13 cellular contexts compared by ENCODE assay signal in the genomic region with DNA sequence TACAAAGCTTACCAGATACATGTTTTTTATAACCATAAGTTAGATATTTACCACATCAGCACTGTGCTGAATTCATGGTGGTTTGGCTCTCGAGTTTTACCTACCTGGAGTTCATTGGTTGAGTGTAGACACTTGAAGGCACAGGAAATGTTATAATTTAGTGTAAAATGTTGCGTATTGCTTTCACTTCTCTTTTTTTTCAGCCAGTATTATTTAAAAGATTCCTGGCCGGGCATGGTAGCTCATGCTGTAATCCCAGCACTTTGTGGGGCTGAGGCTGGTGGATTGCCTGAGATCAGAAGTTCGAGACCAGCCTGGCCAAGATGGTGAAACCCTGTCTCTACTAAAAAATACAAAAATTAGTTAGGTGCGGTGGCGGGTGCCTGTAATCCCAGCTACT. TPM values are rescaled to one million over a fixed set of nuclear protein-coding genes. Genes with fewer than 3 reads are reported as not detected.
DNase-seq lines count a peak whose midpoint lies in the region; ATAC-seq, FAIRE-seq and TF ChIP-seq lines count a peak whose summit lies in the region.
"Had no signal": no experiment of that assay in that cellular context is flagged by ENCODE, and none has a peak within 500 bp of the region (broad histone marks: within the 10 kb centered on the region; RNA-seq: fewer than 3 reads in every experiment).

No MANE protein-coding gene starts in this region.

- H3K9me3 ChIP-seq in aorta (ENCODE audit: control insufficient read depth, low read length), result no peaks in the 10 kb centered on the region

- peaks cover 6 to 12% of the 10 kb centered on the region in 2 donors for H3K36me3 ChIP-seq in aorta (ENCODE audit: control insufficient read depth in 1 of 2, insufficient read depth in 2 of 2, low read length in 1 of 2)

- intact Hi-C loops in aorta (cut with DNase I), result no loop called here

- DNase-seq in GM12891 (ENCODE audit: insufficient read length, low spot score) (peak; percentile 16), NOMO-1 treated with dmso at 0.1 percent for 144 hours (lab: John Stamatoyannopoulos, UW; ENCODE audit: unreplicated experiment) (peak; percentile 91), mesenteric fat pad (ENCODE audit: low spot score) (no peak), 8988T (no peak), aorta (no peak), caudate nucleus (lab: John Stamatoyannopoulos, UW) (no peak)
- DNase-seq in naive thymus-derived CD8-positive, alpha-beta T cell, result peak in 3 of 10 donors; percentile 9 to 52 (median 52)
- DNase-seq: NCI-H774, retina had no signal

- H3K27me3 ChIP-seq in aorta (ENCODE audit: control insufficient read depth in 1 of 2, insufficient read depth in 2 of 2, low read length in 1 of 2), result no peaks in the 10 kb centered on the region

- FAIRE-seq in GM12891 (lab: Jason Lieb, UNC), result no peak

- peak overlapping the region; percentile 3 to 90 (median 72) for H3K27ac Mint-ChIP-seq in naive thymus-derived CD8-positive, alpha-beta T cell
- H3K27ac Mint-ChIP-seq: activated naive CD4-positive, alpha-beta T cell treated with anti-CD3 and anti-CD28 coated beads, Interleukin-2, amount 50 U/mL, for 24 hours; mesothelial cell of epicardium had no signal

- H3K27me3 Mint-ChIP-seq in naive thymus-derived CD8-positive, alpha-beta T cell, result no peaks in the 10 kb centered on the region
- H3K27me3 Mint-ChIP-seq: activated naive CD4-positive, alpha-beta T cell treated with anti-CD3 and anti-CD28 coated beads, Interleukin-2, amount 50 U/mL, for 24 hours had no signal

- 92 to 95% methylated on average over 6 of the region's 6 CpGs for WGBS in aorta, 2 donors

- H3K4me3 ChIP-seq in aorta (ENCODE audit: low read length in 2 of 2), result no peak overlapping the region

- H3K27ac ChIP-seq in aorta (ENCODE audit: low read depth in 1 of 2, low read length in 2 of 2) (no peak overlapping the region), caudate nucleus (ENCODE audit: low read depth, low read length) (no peak overlapping the region)

- POLR2A ChIA-PET in naive thymus-derived CD8-positive, alpha-beta T cell (lab: Charles Lee), result interaction anchor here (0.6 to 0.8 kb wide), 2 partner anchors 8 to 93 kb away, joined by 3 read pairs; no protein-coding TSS in a partner anchor

- peaks cover 0 to 81% (median 8%) of the 10 kb centered on the region in 3 donors for H3K36me3 Mint-ChIP-seq in naive thymus-derived CD8-positive, alpha-beta T cell

- H3K4me1 ChIP-seq in aorta (ENCODE audit: control insufficient read depth in 1 of 2, insufficient read depth in 2 of 2, low read length in 2 of 2), result no peaks in the 10 kb centered on the region

- H3K4me1 Mint-ChIP-seq in naive thymus-derived CD8-positive, alpha-beta T cell, result peaks cover 2 to 22% (median 19%) of the 10 kb centered on the region in 4 donors
- H3K4me1 Mint-ChIP-seq: mesothelial cell of epicardium had no signal

- H3K4me3 Mint-ChIP-seq in naive thymus-derived CD8-positive, alpha-beta T cell, result peak overlapping the region in 1 of 10 donors; percentile 26
- H3K4me3 Mint-ChIP-seq: activated naive CD4-positive, alpha-beta T cell treated with anti-CD3 and anti-CD28 coated beads, Interleukin-2, amount 50 U/mL, for 24 hours; mesothelial cell of epicardium had no signal

- TF ChIP-seq POLR2A in GM12891 (IDR thresholded peaks at IDR 0.05; ENCODE audit: low read depth, low read length), result no peak

- ATAC-seq in GM21825 (IDR thresholded peaks at IDR 0.05; ENCODE audit: unreplicated experiment) (peak; percentile 68), aorta (ENCODE audit: low FRiP score) (no peak)
- ATAC-seq in naive thymus-derived CD8-positive, alpha-beta T cell, result peak; percentile 69 to 95
- ATAC-seq: esophagus mucosa had no signal

- no peaks in the 10 kb centered on the region for H3K9me3 Mint-ChIP-seq in naive thymus-derived CD8-positive, alpha-beta T cell
- H3K9me3 Mint-ChIP-seq: activated naive CD4-positive, alpha-beta T cell treated with anti-CD3 and anti-CD28 coated beads, Interleukin-2, amount 50 U/mL, for 24 hours; mesothelial cell of epicardium had no signal

TF ChIP-seq in GM12891, 5 proteins besides CTCF, POLR2A, EP300 and RAD21:
- TF ChIP-seq POU2F2 (IDR thresholded peaks at IDR 0.05; ENCODE audit: low read depth, low read length), result no peak
- TF ChIP-seq TAF1 (IDR thresholded peaks at IDR 0.05; ENCODE audit: low read depth, low read length), result no peak
- TF ChIP-seq SPI1 (IDR thresholded peaks at IDR 0.05; ENCODE audit: low read depth, low read length), result peak; percentile 96

RNA-seq across cellular contexts. Expression of a gene that starts 53.0 kb away (rescaled TPM):
- polyA plus RNA-seq in GM12891 (2012; ENCODE audit: low read depth, missing spikeins), result 101 TPM
- 100 to 1,000 TPM; 345 to 354 TPM for total RNA-seq in naive thymus-derived CD8-positive, alpha-beta T cell
- polyA plus RNA-seq in naive thymus-derived CD8-positive, alpha-beta T cell, result 10 to 100 TPM; 16.8 to 70.7 (median 31.1) TPM
- total RNA-seq in mesenteric fat pad, result 60.2 TPM
- total RNA-seq in aorta, result 10 to 100 TPM; 53.8 to 77.6 TPM
- 10 to 100 TPM; 29.3 to 53.6 TPM for polyA plus RNA-seq in aorta

Comparison
In these comparisons a context has a peak if more than half of its experiments do, and no peak if none do; other contexts are left out.
1. DNase-seq: peak in GM12891 (single experiment) and NOMO-1 treated with dmso at 0.1 percent for 144 hours (single experiment); none in mesenteric fat pad (single experiment), 8988T (single experiment), aorta (0 of 2) and caudate nucleus (0 of 61).